In the genomic region with DNA sequence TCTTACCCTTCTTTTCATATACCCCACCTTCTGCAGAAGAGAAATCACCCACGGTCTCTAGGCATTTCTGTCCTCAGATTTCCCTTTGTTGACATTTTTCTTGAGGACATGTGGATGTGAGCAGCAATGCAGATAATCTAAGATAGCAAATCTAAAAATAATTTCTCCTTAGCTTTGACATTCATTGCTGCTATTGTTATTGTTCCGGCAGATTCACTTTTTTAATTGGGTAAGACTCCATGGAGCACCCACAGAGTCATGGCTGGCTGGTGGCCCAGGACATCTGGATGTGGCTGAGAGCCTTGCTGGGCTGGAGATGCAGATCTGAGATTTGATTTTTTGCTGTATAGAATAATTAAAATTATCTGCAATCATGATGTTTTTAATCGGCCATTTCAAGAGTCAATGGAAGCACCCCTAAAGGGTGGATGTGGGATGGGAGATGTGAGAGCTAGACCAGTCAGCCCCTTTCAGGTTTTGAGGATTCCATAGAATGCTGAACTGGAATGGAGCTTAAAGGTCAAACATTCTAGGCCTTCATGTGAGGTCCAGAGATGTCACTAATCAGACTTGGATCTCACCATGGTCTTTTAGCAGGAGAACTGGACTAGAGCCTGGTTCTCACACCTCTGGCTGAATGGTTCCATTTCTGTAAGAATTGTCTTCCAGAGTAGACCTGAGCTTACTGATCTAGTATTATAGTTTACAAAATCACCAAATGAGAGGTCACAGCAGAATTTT, we compare ENCODE assay signal across 22 cellular contexts. TPM values are rescaled to one million over a fixed set of nuclear protein-coding genes. Genes with fewer than 3 reads are reported as not detected.
"Had no signal": no experiment of that assay in that cellular context is flagged by ENCODE, and none has a peak within 500 bp of the region (broad histone marks: within the 10 kb centered on the region; RNA-seq: fewer than 3 reads in every experiment).

No MANE protein-coding gene starts in this region.

- H3K27ac ChIP-seq: adrenal gland, left lung, neutrophil, sigmoid colon, stomach, testis, upper lobe of right lung had no signal

- H3K36me3 ChIP-seq: adrenal gland, left lung, neutrophil, sigmoid colon, stomach, upper lobe of right lung had no signal

- H3K4me3 ChIP-seq: adrenal gland, left lung, sigmoid colon, stomach, testis, upper lobe of right lung had no signal

- H3K27me3 ChIP-seq: adrenal gland, neutrophil, testis, upper lobe of right lung had no signal

- H3K9me3 ChIP-seq: adrenal gland, left lung, neutrophil, sigmoid colon, stomach, testis, upper lobe of right lung had no signal

- ATAC-seq: activated CD8-positive, alpha-beta T cell treated with anti-CD3 and anti-CD28 coated beads for 36 hours; activated T-cell treated with anti-CD3 and anti-CD28 coated beads, Interleukin-2, amount 50 U/mL, for 4 hours; left lung; naive thymus-derived CD8-positive, alpha-beta T cell; T-helper 17 cell; upper lobe of right lung had no signal

- H3K4me1 ChIP-seq: left lung, testis, upper lobe of right lung had no signal

- DNase-seq: activated CD4-positive, alpha-beta T cell treated with anti-CD3 and anti-CD28 coated beads for 4 hours; activated CD8-positive, alpha-beta T cell treated with anti-CD3 and anti-CD28 coated beads for 36 hours; activated effector memory CD4-positive, alpha-beta T cell treated with Interleukin-2 at 50 U/mL for 16 hours; activated naive CD4-positive, alpha-beta T cell treated with anti-CD3 and anti-CD28 coated beads, Interleukin-2, amount 50 U/mL, for 16 hours; activated T-cell treated with anti-CD3 and anti-CD28 coated beads, Interleukin-2, amount 50 U/mL, for 4 hours; effector CD4-positive, alpha-beta T cell; islet precursor cell; left lung; naive thymus-derived CD8-positive, alpha-beta T cell; sigmoid colon; stimulated activated CD4-positive, alpha-beta T cell treated with anti-CD3 and anti-CD28 coated beads, Interleukin-2, amount 100 ng/mL, for 24 hours; stomach; T-helper 17 cell; testis; upper lobe of right lung had no signal

- FAIRE-seq: colon had no signal

RNA-seq across cellular contexts. Expression of gene TAS2R41, which starts 37.5 kb away (rescaled TPM):
- total RNA-seq: activated CD8-positive, alpha-beta T cell treated with anti-CD3 and anti-CD28 coated beads for 36 hours; activated T-cell treated with anti-CD3 and anti-CD28 coated beads, Interleukin-2, amount 50 U/mL, for 4 hours; cardiac septum; fibroblast of lung; left lung; mucosa of gallbladder; progenitor cell of endocrine pancreas; upper lobe of right lung had no signal
- polyA plus RNA-seq: adrenal gland; fibroblast of lung; naive thymus-derived CD8-positive, alpha-beta T cell; sigmoid colon; stomach had no signal

RNA-seq across cellular contexts. Expression of gene CTAGE15, which starts 56.4 kb away (rescaled TPM):
- total RNA-seq: adrenal gland; cardiac septum; naive thymus-derived CD8-positive, alpha-beta T cell had no signal
- polyA plus RNA-seq: fibroblast of lung had no signal
